ENCODE assay signal across 19 cellular contexts in the genomic region with DNA sequence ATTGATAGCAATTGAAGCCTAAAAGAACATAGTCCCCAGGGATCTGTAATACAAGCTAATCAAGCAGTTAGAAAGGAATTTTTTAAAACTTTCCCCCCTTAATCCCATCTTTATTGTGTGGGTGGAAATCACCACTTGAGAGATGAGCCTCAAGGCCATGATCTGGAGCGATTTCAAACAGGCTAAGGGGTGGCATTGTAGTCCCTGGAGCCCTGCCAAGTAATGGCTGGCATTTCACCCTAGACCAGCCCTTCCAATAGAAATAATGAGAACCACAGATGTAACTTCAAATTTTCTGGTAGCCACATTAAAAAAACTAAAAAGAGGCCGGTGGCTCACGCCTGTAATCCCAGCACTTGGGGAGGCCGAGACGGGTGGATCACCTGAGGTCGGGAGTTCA. TPM values are rescaled to one million over a fixed set of nuclear protein-coding genes. Genes with fewer than 3 reads are reported as not detected.
"Had no signal": no experiment of that assay in that cellular context is flagged by ENCODE, and none has a peak within 500 bp of the region (broad histone marks: within the 10 kb centered on the region; RNA-seq: fewer than 3 reads in every experiment).

No MANE protein-coding gene starts in this region.

- H3K36me3 ChIP-seq: prostate gland, right atrium auricular region, suprapubic skin, upper lobe of left lung had no signal

- H3K27ac Mint-ChIP-seq: activated CD4-positive, alpha-beta T cell treated with anti-CD3 and anti-CD28 coated beads for 36 hours; activated naive CD4-positive, alpha-beta T cell treated with anti-CD3 and anti-CD28 coated beads, Interleukin-2, amount 50 U/mL, for 72 hours; activated T-helper 1 cell treated with anti-CD3 and anti-CD28 coated beads, Interleukin-12 subunit alpha, Interleukin-12 subunit beta, Interleukin-2, Interleukin-4 antibody, amounts not matched to agents 30 ng/mL and 10 ng/mL and 1 ng/mL, durations not matched to agents 14 hours and 24 hours and 36 hours; effector memory CD8-positive, alpha-beta T cell; naive thymus-derived CD8-positive, alpha-beta T cell; stimulated activated naive CD8-positive, alpha-beta T cell treated with anti-CD3 and anti-CD28 coated beads, Interleukin-15, Interleukin-2, amounts not matched to agents 100 ng/mL and 50 ng/mL, for 24 hours; WTC11 had no signal

- H3K27me3 Mint-ChIP-seq: effector memory CD8-positive, alpha-beta T cell had no signal

- H3K9me3 ChIP-seq: prostate gland, right atrium auricular region, suprapubic skin, upper lobe of left lung had no signal

- H3K4me1 ChIP-seq: prostate gland, right atrium auricular region, upper lobe of left lung had no signal

- H3K4me3 ChIP-seq: hepatocyte, prostate gland, right atrium auricular region, skin epidermis, suprapubic skin, upper lobe of left lung had no signal

- H3K27ac ChIP-seq: hepatocyte, prostate gland, right atrium auricular region, suprapubic skin, upper lobe of left lung had no signal

- H3K4me3 Mint-ChIP-seq: activated CD4-positive, alpha-beta T cell treated with anti-CD3 and anti-CD28 coated beads for 36 hours; activated T-helper 1 cell treated with anti-CD3 and anti-CD28 coated beads, Interleukin-12 subunit alpha, Interleukin-12 subunit beta, Interleukin-2, Interleukin-4 antibody, amounts not matched to agents 30 ng/mL and 10 ng/mL and 1 ng/mL, durations not matched to agents 14 hours and 24 hours and 36 hours; effector memory CD8-positive, alpha-beta T cell; naive thymus-derived CD8-positive, alpha-beta T cell; stimulated activated naive CD8-positive, alpha-beta T cell treated with anti-CD3 and anti-CD28 coated beads, Interleukin-15, Interleukin-2, amounts not matched to agents 100 ng/mL and 50 ng/mL, for 24 hours; WTC11 had no signal

- DNase-seq: activated CD4-positive, alpha-beta T cell treated with anti-CD3 and anti-CD28 coated beads for 36 hours; activated CD4-positive, alpha-beta T cell treated with anti-CD3 and anti-CD28 coated beads, Interleukin-2, amount 50 U/mL, for 48 hours; activated gamma-delta T cell treated with Interleukin-2 at 50 U/mL for 16 hours; effector memory CD8-positive, alpha-beta T cell; foreskin fibroblast; left cardiac atrium; mesendoderm; naive thymus-derived CD8-positive, alpha-beta T cell; upper lobe of left lung had no signal

- H3K36me3 Mint-ChIP-seq: activated naive CD4-positive, alpha-beta T cell treated with anti-CD3 and anti-CD28 coated beads, Interleukin-2, amount 50 U/mL, for 72 hours; naive thymus-derived CD8-positive, alpha-beta T cell; WTC11 had no signal

- H3K9me3 Mint-ChIP-seq: activated naive CD4-positive, alpha-beta T cell treated with anti-CD3 and anti-CD28 coated beads, Interleukin-2, amount 50 U/mL, for 72 hours; activated T-helper 1 cell treated with anti-CD3 and anti-CD28 coated beads, Interleukin-12 subunit alpha, Interleukin-12 subunit beta, Interleukin-2, Interleukin-4 antibody, amounts not matched to agents 30 ng/mL and 10 ng/mL and 1 ng/mL, durations not matched to agents 14 hours and 24 hours and 36 hours; effector memory CD8-positive, alpha-beta T cell; naive thymus-derived CD8-positive, alpha-beta T cell; stimulated activated naive CD8-positive, alpha-beta T cell treated with anti-CD3 and anti-CD28 coated beads, Interleukin-15, Interleukin-2, amounts not matched to agents 100 ng/mL and 50 ng/mL, for 24 hours; WTC11 had no signal

- H2AFZ ChIP-seq: hepatocyte had no signal

- H3K27me3 ChIP-seq: hepatocyte, right atrium auricular region, suprapubic skin, upper lobe of left lung had no signal

- ATAC-seq: activated CD4-positive, alpha-beta T cell treated with anti-CD3 and anti-CD28 coated beads for 36 hours; activated naive CD4-positive, alpha-beta T cell treated with anti-CD3 and anti-CD28 coated beads, Interleukin-2, amount 50 U/mL, for 72 hours; effector memory CD8-positive, alpha-beta T cell; left cardiac atrium; naive thymus-derived CD8-positive, alpha-beta T cell; WTC11 had no signal

- H3K4me2 ChIP-seq: hepatocyte had no signal

- H3K79me2 ChIP-seq: hepatocyte had no signal

RNA-seq across cellular contexts. Expression of gene PRDM1, which starts 46.9 kb away (rescaled TPM):
- total RNA-seq: osteocyte had no signal
